ENCODE assay signal across 8 cellular contexts in the genomic region with DNA sequence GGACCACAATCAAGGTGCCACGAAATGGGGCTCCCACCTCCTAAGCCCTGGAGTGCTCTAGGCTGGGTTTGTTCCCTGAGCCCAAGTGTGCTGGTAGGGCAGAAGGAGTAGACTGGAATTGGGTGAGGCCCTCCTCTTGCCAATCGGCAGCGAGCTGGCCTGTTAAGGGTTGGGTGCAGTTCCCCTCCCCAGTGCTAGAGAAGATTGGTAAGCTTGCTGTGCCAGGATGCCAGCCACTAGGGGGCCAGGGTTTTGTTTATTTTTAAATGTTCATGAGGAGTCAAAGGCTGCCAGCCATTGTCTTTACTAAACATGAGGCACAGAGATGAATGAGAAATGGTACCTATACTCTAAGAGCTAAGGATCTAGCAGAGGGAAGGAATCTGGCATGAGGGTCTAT.
A peak's percentile ranks its signal among the peaks of the same experiment; 100 is the strongest.
DNase-seq lines count a peak whose midpoint lies in the region; ATAC-seq and TF ChIP-seq lines count a peak whose summit lies in the region.

No MANE protein-coding gene starts in this region.

- no peak for TF ChIP-seq EP300 in upper lobe of left lung (IDR thresholded peaks at IDR 0.05)

- intact Hi-C loops in left ventricle myocardium inferior (cut with micrococcal nuclease) = no loop called here
- intact Hi-C loops in sciatic nerve (cut with DNase I) = no loop called here
- intact Hi-C loops in activated naive CD4-positive, alpha-beta T cell treated with anti-CD3 and anti-CD28 coated beads for 36 hours (cut with micrococcal nuclease) = loop anchor here (5.0 kb wide), 2 partner anchors 92 to 182 kb away; no protein-coding TSS in a partner anchor

- H3K4me2 ChIP-seq in GM23338 = no peak overlapping the region

- H3K36me3 ChIP-seq in GM23338 (ENCODE audit: insufficient read depth) = no peaks in the 10 kb centered on the region
- peaks cover 57% of the 10 kb centered on the region for H3K36me3 ChIP-seq in left ventricle myocardium inferior
- H3K36me3 ChIP-seq in upper lobe of left lung = no peaks in the 10 kb centered on the region

- CTCF ChIA-PET in WTC11 (lab: Charles Lee) = interaction anchor here (0.6 to 7.5 kb wide), 24 partner anchors 9 to 337 kb away, joined by 3 to 126 read pairs (median 5); a partner anchor contains a TSS
- CTCF ChIA-PET in activated naive CD4-positive, alpha-beta T cell treated with anti-CD3 and anti-CD28 coated beads for 36 hours (lab: Charles Lee) = interaction anchor here (0.7 to 3.1 kb wide), 6 partner anchors 10 to 199 kb away, joined by 3 to 19 read pairs (median 3); no protein-coding TSS in a partner anchor

- ATAC-seq in GM23338 (peak; percentile 47), WTC11 (peak; percentile 49), upper lobe of left lung (ENCODE audit: low FRiP score in 2 of 2) (peak in 1 of 2 donors; percentile 37), GM18861 (IDR thresholded peaks at IDR 0.05; ENCODE audit: unreplicated experiment) (no peak), sciatic nerve (no peak)

- peaks cover 3% of the 10 kb centered on the region; the same call in 1 of the 3 replicates for H3K4me1 Mint-ChIP-seq in GM23338
- peaks cover 3% of the 10 kb centered on the region; the same call in 1 of the 2 replicates for H3K4me1 Mint-ChIP-seq in WTC11
- H3K4me1 Mint-ChIP-seq in activated naive CD4-positive, alpha-beta T cell treated with anti-CD3 and anti-CD28 coated beads for 36 hours (ENCODE audit: low read depth) = no peaks in the 10 kb centered on the region

- no peak for TF ChIP-seq POLR2A in upper lobe of left lung (IDR thresholded peaks at IDR 0.05)

- no peaks in the 10 kb centered on the region for H3K9me2 ChIP-seq in GM23338 (ENCODE audit: insufficient read depth)

- H3K36me3 Mint-ChIP-seq in GM23338 (ENCODE audit: low read depth) (no peaks in the 10 kb centered on the region), WTC11 (no peaks in the 10 kb centered on the region)
- H3K36me3 Mint-ChIP-seq in activated naive CD4-positive, alpha-beta T cell treated with anti-CD3 and anti-CD28 coated beads for 36 hours (ENCODE audit: low read depth) = no peaks in the 10 kb centered on the region

- H3K4me3 Mint-ChIP-seq in GM23338 = no peak overlapping the region
- H3K4me3 Mint-ChIP-seq in WTC11 = no peak overlapping the region
- no peak overlapping the region for H3K4me3 Mint-ChIP-seq in activated naive CD4-positive, alpha-beta T cell treated with anti-CD3 and anti-CD28 coated beads for 36 hours

- no peaks in the 10 kb centered on the region for H4K20me1 ChIP-seq in GM23338 (replicated peaks; ENCODE audit: insufficient read depth)

- 31 to 84% methylated on average over 3 of the region's 3 CpGs for WGBS in upper lobe of left lung, 2 donors

- H3F3A ChIP-seq in GM23338 (replicated peaks; ENCODE audit: low read depth) = no peaks in the 10 kb centered on the region

- H3K9me3 ChIP-seq in left ventricle myocardium inferior (replicated peaks) (no peaks in the 10 kb centered on the region), upper lobe of left lung (no peaks in the 10 kb centered on the region)

- H3K4me3 ChIP-seq in GM23338 (no peak overlapping the region), left ventricle myocardium inferior (no peak overlapping the region), upper lobe of left lung (no peak overlapping the region)

- POLR2A ChIA-PET in WTC11 (lab: Charles Lee) = no interaction called here

- peak; percentile 53 to 61 for TF ChIP-seq CTCF in GM23338 (conservative IDR thresholded peaks at IDR 0.05; ENCODE audit: low read depth in 2 of 2)
- 0 out of 2 replicates have a peak, but pooled peaks have one; percentile 26 for TF ChIP-seq CTCF in WTC11 (IDR thresholded peaks at IDR 0.05)
- TF ChIP-seq CTCF in left ventricle myocardium inferior (IDR thresholded peaks at IDR 0.05; ENCODE audit: borderline replicate concordance) = peak; percentile 69
- peak in 5 of 6 experiments; percentile 14 to 51 (median 31) for TF ChIP-seq CTCF in upper lobe of left lung (IDR thresholded peaks at IDR 0.05)

- H3K27ac ChIP-seq in GM23338 (ENCODE audit: low read depth) (no peak overlapping the region), left ventricle myocardium inferior (replicated peaks) (no peak overlapping the region), upper lobe of left lung (no peak overlapping the region)

- no peaks in the 10 kb centered on the region for H3K27me3 ChIP-seq in GM23338 (ENCODE audit: insufficient read depth)
- no peaks in the 10 kb centered on the region for H3K27me3 ChIP-seq in left ventricle myocardium inferior (ENCODE audit: low read depth)
- H3K27me3 ChIP-seq in upper lobe of left lung = no peaks in the 10 kb centered on the region

- DNase-seq in AG08396 (ENCODE audit: low spot score) (peak; percentile 46), GM23338 (ENCODE audit: low spot score) (peak; percentile 80), WTC11 (ENCODE audit: low spot score) (peak; percentile 38), left ventricle myocardium inferior (peak; percentile 39), upper lobe of left lung (peak in 1 of 2 donors; percentile 36), sciatic nerve (ENCODE audit: low spot score) (no peak)
- no peak for DNase-seq in activated naive CD4-positive, alpha-beta T cell treated with anti-CD3 and anti-CD28 coated beads for 36 hours

- H3K27me3 Mint-ChIP-seq in GM23338 (ENCODE audit: insufficient read depth, low read depth, poor library complexity) (peaks cover 9% of the 10 kb centered on the region), WTC11 (ENCODE audit: low read depth) (no peaks in the 10 kb centered on the region; the same call in 1 of the 2 replicates)
- no peaks in the 10 kb centered on the region for H3K27me3 Mint-ChIP-seq in activated naive CD4-positive, alpha-beta T cell treated with anti-CD3 and anti-CD28 coated beads for 36 hours (ENCODE audit: low read depth)

- no peak overlapping the region for H2AFZ ChIP-seq in GM23338

- H3K4me1 ChIP-seq in GM23338 (ENCODE audit: insufficient read depth) (no peaks in the 10 kb centered on the region), left ventricle myocardium inferior (peaks cover 9% of the 10 kb centered on the region), upper lobe of left lung (no peaks in the 10 kb centered on the region)

- H3K27ac Mint-ChIP-seq in GM23338 = no peak overlapping the region
- no peak overlapping the region for H3K27ac Mint-ChIP-seq in WTC11
- H3K27ac Mint-ChIP-seq in activated naive CD4-positive, alpha-beta T cell treated with anti-CD3 and anti-CD28 coated beads for 36 hours = no peak overlapping the region

- no peaks in the 10 kb centered on the region for H3K79me2 ChIP-seq in GM23338 (replicated peaks; ENCODE audit: insufficient read depth)

- H3K9me3 Mint-ChIP-seq in GM23338 (no peaks in the 10 kb centered on the region), WTC11 (no peaks in the 10 kb centered on the region)
- no peaks in the 10 kb centered on the region for H3K9me3 Mint-ChIP-seq in activated naive CD4-positive, alpha-beta T cell treated with anti-CD3 and anti-CD28 coated beads for 36 hours

TF ChIP-seq in WTC11, 78 proteins besides CTCF, POLR2A, EP300 and RAD21 (continues in another document):
- no peak for TF ChIP-seq RORB (CRISPR knock-in tag; IDR thresholded peaks at IDR 0.05)
- TF ChIP-seq ETV6 (CRISPR knock-in tag; IDR thresholded peaks at IDR 0.05) = no peak
- TF ChIP-seq CBFB (CRISPR knock-in tag; IDR thresholded peaks at IDR 0.05; ENCODE audit: low read depth) = no peak
- no peak for TF ChIP-seq JUN (CRISPR knock-in tag; IDR thresholded peaks at IDR 0.05)
- TF ChIP-seq, protein P1, sequence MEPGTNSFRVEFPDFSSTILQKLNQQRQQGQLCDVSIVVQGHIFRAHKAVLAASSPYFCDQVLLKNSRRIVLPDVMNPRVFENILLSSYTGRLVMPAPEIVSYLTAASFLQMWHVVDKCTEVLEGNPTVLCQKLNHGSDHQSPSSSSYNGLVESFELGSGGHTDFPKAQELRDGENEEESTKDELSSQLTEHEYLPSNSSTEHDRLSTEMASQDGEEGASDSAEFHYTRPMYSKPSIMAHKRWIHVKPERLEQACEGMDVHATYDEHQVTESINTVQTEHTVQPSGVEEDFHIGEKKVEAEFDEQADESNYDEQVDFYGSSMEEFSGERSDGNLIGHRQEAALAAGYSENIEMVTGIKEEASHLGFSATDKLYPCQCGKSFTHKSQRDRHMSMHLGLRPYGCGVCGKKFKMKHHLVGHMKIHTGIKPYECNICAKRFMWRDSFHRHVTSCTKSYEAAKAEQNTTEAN (CRISPR knock-in tag; IDR thresholded peaks at IDR 0.05) = no peak
- TF ChIP-seq NR2C2 (CRISPR knock-in tag; IDR thresholded peaks at IDR 0.05) = no peak
- no peak for TF ChIP-seq EMX1 (CRISPR knock-in tag; IDR thresholded peaks at IDR 0.05)
- TF ChIP-seq, protein P2, sequence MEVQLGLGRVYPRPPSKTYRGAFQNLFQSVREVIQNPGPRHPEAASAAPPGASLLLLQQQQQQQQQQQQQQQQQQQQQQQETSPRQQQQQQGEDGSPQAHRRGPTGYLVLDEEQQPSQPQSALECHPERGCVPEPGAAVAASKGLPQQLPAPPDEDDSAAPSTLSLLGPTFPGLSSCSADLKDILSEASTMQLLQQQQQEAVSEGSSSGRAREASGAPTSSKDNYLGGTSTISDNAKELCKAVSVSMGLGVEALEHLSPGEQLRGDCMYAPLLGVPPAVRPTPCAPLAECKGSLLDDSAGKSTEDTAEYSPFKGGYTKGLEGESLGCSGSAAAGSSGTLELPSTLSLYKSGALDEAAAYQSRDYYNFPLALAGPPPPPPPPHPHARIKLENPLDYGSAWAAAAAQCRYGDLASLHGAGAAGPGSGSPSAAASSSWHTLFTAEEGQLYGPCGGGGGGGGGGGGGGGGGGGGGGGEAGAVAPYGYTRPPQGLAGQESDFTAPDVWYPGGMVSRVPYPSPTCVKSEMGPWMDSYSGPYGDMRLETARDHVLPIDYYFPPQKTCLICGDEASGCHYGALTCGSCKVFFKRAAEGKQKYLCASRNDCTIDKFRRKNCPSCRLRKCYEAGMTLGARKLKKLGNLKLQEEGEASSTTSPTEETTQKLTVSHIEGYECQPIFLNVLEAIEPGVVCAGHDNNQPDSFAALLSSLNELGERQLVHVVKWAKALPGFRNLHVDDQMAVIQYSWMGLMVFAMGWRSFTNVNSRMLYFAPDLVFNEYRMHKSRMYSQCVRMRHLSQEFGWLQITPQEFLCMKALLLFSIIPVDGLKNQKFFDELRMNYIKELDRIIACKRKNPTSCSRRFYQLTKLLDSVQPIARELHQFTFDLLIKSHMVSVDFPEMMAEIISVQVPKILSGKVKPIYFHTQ (CRISPR knock-in tag; IDR thresholded peaks at IDR 0.05) = no peak
- TF ChIP-seq ZNF423 (CRISPR knock-in tag; IDR thresholded peaks at IDR 0.05) = no peak
- no peak for TF ChIP-seq ZNF232 (CRISPR knock-in tag; IDR thresholded peaks at IDR 0.05)
- TF ChIP-seq, protein P3, sequence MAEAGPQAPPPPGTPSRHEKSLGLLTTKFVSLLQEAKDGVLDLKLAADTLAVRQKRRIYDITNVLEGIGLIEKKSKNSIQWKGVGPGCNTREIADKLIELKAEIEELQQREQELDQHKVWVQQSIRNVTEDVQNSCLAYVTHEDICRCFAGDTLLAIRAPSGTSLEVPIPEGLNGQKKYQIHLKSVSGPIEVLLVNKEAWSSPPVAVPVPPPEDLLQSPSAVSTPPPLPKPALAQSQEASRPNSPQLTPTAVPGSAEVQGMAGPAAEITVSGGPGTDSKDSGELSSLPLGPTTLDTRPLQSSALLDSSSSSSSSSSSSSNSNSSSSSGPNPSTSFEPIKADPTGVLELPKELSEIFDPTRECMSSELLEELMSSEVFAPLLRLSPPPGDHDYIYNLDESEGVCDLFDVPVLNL (CRISPR knock-in tag; IDR thresholded peaks at IDR 0.05; ENCODE audit: borderline replicate concordance, low read depth) = no peak

Comparison
In these comparisons a context has a peak if more than half of its experiments do, and no peak if none do; other contexts are left out.
1. DNase-seq: peak in AG08396 (single experiment), GM23338 (single experiment), WTC11 (single experiment) and left ventricle myocardium inferior (single experiment); none in sciatic nerve (single experiment) and activated naive CD4-positive, alpha-beta T cell treated with anti-CD3 and anti-CD28 coated beads for 36 hours (single experiment).
2. ATAC-seq: peak in GM23338 (single experiment) and WTC11 (single experiment); none in GM18861 (single experiment) and sciatic nerve (single experiment).
3. Peak in every context shown above with its lines, with median percentiles within 50 percentile points of each other: CTCF ChIP-seq.